ENCODE assay signal across 1 cellular context in the genomic region with DNA sequence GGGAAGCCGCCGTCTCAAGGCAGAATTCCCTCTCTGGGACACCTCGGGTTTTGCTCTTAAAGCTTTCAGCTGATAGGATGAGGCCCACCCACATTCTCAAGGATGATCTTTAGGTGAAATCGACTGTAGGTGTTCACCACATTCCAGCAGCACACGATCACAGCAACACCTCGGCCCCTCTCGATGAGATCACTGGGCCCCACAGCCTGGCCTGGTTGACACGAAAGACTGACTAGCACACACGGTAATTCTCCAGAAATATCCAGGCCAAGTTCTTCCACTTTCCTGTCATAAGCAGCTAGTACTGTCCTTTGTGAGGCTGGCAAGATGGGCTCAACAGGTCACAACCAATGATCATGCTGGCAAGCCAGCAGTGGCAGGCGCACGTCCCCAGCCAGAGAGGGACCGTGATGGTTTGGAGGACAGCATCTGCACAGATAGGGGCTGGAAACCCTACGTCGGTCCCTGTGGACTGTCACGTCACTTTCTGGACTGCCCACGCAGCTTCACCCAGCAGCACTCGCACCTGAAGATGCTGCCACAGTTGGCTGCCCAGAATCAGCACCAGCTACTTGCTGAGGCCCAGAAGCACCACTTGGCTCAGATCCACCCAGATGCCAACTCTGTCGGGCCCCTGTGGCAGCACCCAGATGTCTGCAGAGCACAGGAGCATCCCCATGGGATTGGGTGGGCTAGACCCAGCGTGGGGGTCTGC.
A peak's percentile ranks its signal among the peaks of the same experiment; 100 is the strongest.
TF ChIP-seq lines count a peak whose summit lies in the region.

No MANE protein-coding gene starts in this region.

TF ChIP-seq in HEK293, 187 proteins besides CTCF, POLR2A, EP300 and RAD21 (continued from another document):
- TF ChIP-seq, protein P1, sequence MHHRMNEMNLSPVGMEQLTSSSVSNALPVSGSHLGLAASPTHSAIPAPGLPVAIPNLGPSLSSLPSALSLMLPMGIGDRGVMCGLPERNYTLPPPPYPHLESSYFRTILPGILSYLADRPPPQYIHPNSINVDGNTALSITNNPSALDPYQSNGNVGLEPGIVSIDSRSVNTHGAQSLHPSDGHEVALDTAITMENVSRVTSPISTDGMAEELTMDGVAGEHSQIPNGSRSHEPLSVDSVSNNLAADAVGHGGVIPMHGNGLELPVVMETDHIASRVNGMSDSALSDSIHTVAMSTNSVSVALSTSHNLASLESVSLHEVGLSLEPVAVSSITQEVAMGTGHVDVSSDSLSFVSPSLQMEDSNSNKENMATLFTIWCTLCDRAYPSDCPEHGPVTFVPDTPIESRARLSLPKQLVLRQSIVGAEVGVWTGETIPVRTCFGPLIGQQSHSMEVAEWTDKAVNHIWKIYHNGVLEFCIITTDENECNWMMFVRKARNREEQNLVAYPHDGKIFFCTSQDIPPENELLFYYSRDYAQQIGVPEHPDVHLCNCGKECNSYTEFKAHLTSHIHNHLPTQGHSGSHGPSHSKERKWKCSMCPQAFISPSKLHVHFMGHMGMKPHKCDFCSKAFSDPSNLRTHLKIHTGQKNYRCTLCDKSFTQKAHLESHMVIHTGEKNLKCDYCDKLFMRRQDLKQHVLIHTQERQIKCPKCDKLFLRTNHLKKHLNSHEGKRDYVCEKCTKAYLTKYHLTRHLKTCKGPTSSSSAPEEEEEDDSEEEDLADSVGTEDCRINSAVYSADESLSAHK (tag by site-specific recombination; IDR thresholded peaks at IDR 0.05): no peak
- TF ChIP-seq ZNF133 (tag by site-specific recombination; IDR thresholded peaks at IDR 0.05) (no peak), ZNF140 (tag by site-specific recombination; IDR thresholded peaks at IDR 0.05) (no peak), ZFP69B (tag by site-specific recombination; IDR thresholded peaks at IDR 0.05) (0 out of 2 replicates have a peak, but pooled peaks have one; percentile 37), KLF7 (tag by site-specific recombination; IDR thresholded peaks at IDR 0.05; ENCODE audit: borderline replicate concordance) (no peak), ZNF514 (tag by site-specific recombination; IDR thresholded peaks at IDR 0.05) (no peak), WT1 (tag by site-specific recombination; IDR thresholded peaks at IDR 0.05) (no peak), SCRT2 (tag by site-specific recombination; IDR thresholded peaks at IDR 0.05) (peak; percentile 91), ZNF155 (tag by site-specific recombination; IDR thresholded peaks at IDR 0.05) (no peak), EGR2 (tag by site-specific recombination; IDR thresholded peaks at IDR 0.05; ENCODE audit: low read depth) (0 out of 2 replicates have a peak, but pooled peaks have one; percentile 6), ZNF707 (tag by site-specific recombination; IDR thresholded peaks at IDR 0.05) (no peak), ZNF521 (tag by site-specific recombination; IDR thresholded peaks at IDR 0.05) (no peak), ZNF654 (tag by site-specific recombination; IDR thresholded peaks at IDR 0.05; ENCODE audit: low read depth) (no peak), ZNF214 (tag by site-specific recombination; IDR thresholded peaks at IDR 0.05; ENCODE audit: borderline replicate concordance) (no peak), ZNF530 (tag by site-specific recombination; IDR thresholded peaks at IDR 0.05; ENCODE audit: low read depth) (no peak), ZNF10 (tag by site-specific recombination; IDR thresholded peaks at IDR 0.05) (peak; percentile 60; the same call in 1 of the 2 replicates), ZNF510 (tag by site-specific recombination; IDR thresholded peaks at IDR 0.05; ENCODE audit: insufficient replicate concordance) (no peak), ZNF341 (tag by site-specific recombination; IDR thresholded peaks at IDR 0.05; ENCODE audit: low read depth) (no peak), ZNF571 (tag by site-specific recombination; IDR thresholded peaks at IDR 0.05) (no peak), ZNF223 (tag by site-specific recombination; IDR thresholded peaks at IDR 0.05) (no peak), ZNF184 (tag by site-specific recombination; IDR thresholded peaks at IDR 0.05) (no peak), SCRT1 (tag by site-specific recombination; IDR thresholded peaks at IDR 0.05; ENCODE audit: borderline replicate concordance) (peak; percentile 66; the same call in 1 of the 2 replicates), ZNF670 (tag by site-specific recombination; IDR thresholded peaks at IDR 0.05; ENCODE audit: low read depth) (no peak), SP7 (tag by site-specific recombination; IDR thresholded peaks at IDR 0.05) (no peak)
- TF ChIP-seq, protein P2, sequence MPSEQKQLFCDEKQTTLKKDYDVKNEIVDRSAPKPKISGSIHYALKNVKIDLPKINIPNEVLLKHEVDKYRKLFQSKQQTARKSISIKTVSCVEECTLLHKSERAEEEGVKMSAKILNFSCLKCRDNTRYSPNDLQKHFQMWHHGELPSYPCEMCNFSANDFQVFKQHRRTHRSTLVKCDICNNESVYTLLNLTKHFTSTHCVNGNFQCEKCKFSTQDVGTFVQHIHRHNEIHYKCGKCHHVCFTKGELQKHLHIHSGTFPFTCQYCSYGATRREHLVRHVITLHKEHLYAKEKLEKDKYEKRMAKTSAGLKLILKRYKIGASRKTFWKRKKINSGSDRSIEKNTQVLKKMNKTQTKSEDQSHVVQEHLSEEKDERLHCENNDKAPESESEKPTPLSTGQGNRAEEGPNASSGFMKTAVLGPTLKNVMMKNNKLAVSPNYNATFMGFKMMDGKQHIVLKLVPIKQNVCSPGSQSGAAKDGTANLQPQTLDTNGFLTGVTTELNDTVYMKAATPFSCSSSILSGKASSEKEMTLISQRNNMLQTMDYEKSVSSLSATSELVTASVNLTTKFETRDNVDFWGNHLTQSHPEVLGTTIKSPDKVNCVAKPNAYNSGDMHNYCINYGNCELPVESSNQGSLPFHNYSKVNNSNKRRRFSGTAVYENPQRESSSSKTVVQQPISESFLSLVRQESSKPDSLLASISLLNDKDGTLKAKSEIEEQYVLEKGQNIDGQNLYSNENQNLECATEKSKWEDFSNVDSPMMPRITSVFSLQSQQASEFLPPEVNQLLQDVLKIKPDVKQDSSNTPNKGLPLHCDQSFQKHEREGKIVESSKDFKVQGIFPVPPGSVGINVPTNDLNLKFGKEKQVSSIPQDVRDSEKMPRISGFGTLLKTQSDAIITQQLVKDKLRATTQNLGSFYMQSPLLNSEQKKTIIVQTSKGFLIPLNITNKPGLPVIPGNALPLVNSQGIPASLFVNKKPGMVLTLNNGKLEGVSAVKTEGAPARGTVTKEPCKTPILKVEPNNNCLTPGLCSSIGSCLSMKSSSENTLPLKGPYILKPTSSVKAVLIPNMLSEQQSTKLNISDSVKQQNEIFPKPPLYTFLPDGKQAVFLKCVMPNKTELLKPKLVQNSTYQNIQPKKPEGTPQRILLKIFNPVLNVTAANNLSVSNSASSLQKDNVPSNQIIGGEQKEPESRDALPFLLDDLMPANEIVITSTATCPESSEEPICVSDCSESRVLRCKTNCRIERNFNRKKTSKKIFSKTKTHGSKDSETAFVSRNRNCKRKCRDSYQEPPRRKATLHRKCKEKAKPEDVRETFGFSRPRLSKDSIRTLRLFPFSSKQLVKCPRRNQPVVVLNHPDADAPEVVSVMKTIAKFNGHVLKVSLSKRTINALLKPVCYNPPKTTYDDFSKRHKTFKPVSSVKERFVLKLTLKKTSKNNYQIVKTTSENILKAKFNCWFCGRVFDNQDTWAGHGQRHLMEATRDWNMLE (tag by site-specific recombination; conservative IDR thresholded peaks at IDR 0.05; ENCODE audit: low read depth): no peak
- TF ChIP-seq, protein P3, sequence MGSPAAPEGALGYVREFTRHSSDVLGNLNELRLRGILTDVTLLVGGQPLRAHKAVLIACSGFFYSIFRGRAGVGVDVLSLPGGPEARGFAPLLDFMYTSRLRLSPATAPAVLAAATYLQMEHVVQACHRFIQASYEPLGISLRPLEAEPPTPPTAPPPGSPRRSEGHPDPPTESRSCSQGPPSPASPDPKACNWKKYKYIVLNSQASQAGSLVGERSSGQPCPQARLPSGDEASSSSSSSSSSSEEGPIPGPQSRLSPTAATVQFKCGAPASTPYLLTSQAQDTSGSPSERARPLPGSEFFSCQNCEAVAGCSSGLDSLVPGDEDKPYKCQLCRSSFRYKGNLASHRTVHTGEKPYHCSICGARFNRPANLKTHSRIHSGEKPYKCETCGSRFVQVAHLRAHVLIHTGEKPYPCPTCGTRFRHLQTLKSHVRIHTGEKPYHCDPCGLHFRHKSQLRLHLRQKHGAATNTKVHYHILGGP (tag by site-specific recombination; IDR thresholded peaks at IDR 0.05): no peak
